In the genomic region with DNA sequence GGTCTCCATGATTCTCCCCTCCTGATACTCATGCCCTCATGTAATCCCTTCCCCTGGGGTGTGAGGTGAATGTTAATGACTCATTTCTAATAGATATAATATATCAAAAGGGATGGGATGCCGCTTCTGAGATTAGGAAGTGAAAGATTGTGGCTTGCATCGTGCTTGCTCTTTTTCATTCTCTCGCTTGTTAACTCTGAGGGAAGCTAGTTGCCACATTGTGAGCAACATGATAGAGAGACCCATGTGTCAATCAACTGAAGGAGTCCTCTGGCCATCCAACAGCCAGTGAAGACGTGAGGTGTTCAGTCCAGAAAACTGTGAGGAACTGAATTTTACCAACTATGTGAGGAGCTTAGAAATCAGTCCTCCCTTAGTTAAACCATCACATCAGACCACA, we compare ENCODE assay signal across 16 cellular contexts. TPM values are rescaled to one million over a fixed set of nuclear protein-coding genes. Genes with fewer than 3 reads are reported as not detected.
DNase-seq lines count a peak whose midpoint lies in the region; ATAC-seq, FAIRE-seq and TF ChIP-seq lines count a peak whose summit lies in the region.
"Had no signal": no experiment of that assay in that cellular context is flagged by ENCODE, and none has a peak within 500 bp of the region (broad histone marks: within the 10 kb centered on the region; RNA-seq: fewer than 3 reads in every experiment).

No MANE protein-coding gene starts in this region.

- TF ChIP-seq CTCF in spleen (IDR thresholded peaks at IDR 0.05 in 8 of 11, conservative IDR thresholded peaks at IDR 0.05 in 3 of 11), result no peak

- H3K9me3 ChIP-seq in spleen, result no peaks in the 10 kb centered on the region
- H3K9me3 ChIP-seq: breast epithelium, thoracic aorta had no signal

- H3K4me1 ChIP-seq in spleen, result peaks cover 4 to 8% (median 5%) of the 10 kb centered on the region in 6 donors
- H3K4me1 ChIP-seq: breast epithelium had no signal

- H3K27ac ChIP-seq in spleen (no peak overlapping the region), caudate nucleus (ENCODE audit: low read depth, low read length) (no peak overlapping the region)
- H3K27ac ChIP-seq: breast epithelium, C4-2B, thoracic aorta, VCaP had no signal

- no peak for TF ChIP-seq POLR2A in spleen (IDR thresholded peaks at IDR 0.05)

- H3K36me3 ChIP-seq in spleen, result no peaks in the 10 kb centered on the region
- H3K36me3 ChIP-seq: breast epithelium, thoracic aorta had no signal

- intact Hi-C loops in spleen (cut with DNase I; ENCODE audit: low total_unique reads), result no loop called here

- 54 to 63% (median 58%) methylated on average over 4 of the region's 4 CpGs for WGBS in spleen, 5 donors

- DNase-seq in spleen (no peak), HTR-8/SVneo (ENCODE audit: insufficient read length, low spot score) (no peak), caudate nucleus (lab: John Stamatoyannopoulos, UW) (no peak), GM19240 (ENCODE audit: insufficient read length, low spot score) (no peak)
- DNase-seq: HCEC 1CT, NCI-H345, Right ventricle myocardium superior had no signal

- ATAC-seq in GM18519 (IDR thresholded peaks at IDR 0.05; ENCODE audit: low FRiP score, unreplicated experiment) (peak; percentile 90), GM19467 (IDR thresholded peaks at IDR 0.05; ENCODE audit: unreplicated experiment) (peak; percentile 80), HG02938 (IDR thresholded peaks at IDR 0.05; ENCODE audit: unreplicated experiment) (peak; percentile 93), HG03571 (IDR thresholded peaks at IDR 0.05; ENCODE audit: unreplicated experiment) (peak; percentile 97)

- H3K27me3 ChIP-seq in spleen (replicated peaks in 1 of 7), result no peaks in the 10 kb centered on the region
- H3K27me3 ChIP-seq: breast epithelium had no signal

- H3K4me3 ChIP-seq in spleen, result no peak overlapping the region
- H3K4me3 ChIP-seq: breast epithelium, thoracic aorta had no signal

- no peak for FAIRE-seq in HTR-8/SVneo (lab: Jason Lieb, UNC)

RNA-seq across cellular contexts. Expression of a gene that starts 28.9 kb away (rescaled TPM):
- total RNA-seq in spleen, result under 1 TPM in 1 of 7 donors, not detected in 6; 0.30 TPM
- polyA plus RNA-seq in spleen, result not detected
- total RNA-seq: breast epithelium, LHCN-M2, Right ventricle myocardium superior, thoracic aorta had no signal

RNA-seq across cellular contexts. Expression of a gene that starts 29.6 kb away (rescaled TPM):
- total RNA-seq in spleen, result 1 to 10 TPM in 5 of 7 donors, under 1 TPM in 2; 0.17 to 2.2 (median 1.1) TPM
- polyA plus RNA-seq in spleen, result under 1 TPM in 2 of 3 donors, not detected in 1; 0.14 to 0.28 TPM
- total RNA-seq: Right ventricle myocardium superior, thoracic aorta had no signal
